In the genomic region with DNA sequence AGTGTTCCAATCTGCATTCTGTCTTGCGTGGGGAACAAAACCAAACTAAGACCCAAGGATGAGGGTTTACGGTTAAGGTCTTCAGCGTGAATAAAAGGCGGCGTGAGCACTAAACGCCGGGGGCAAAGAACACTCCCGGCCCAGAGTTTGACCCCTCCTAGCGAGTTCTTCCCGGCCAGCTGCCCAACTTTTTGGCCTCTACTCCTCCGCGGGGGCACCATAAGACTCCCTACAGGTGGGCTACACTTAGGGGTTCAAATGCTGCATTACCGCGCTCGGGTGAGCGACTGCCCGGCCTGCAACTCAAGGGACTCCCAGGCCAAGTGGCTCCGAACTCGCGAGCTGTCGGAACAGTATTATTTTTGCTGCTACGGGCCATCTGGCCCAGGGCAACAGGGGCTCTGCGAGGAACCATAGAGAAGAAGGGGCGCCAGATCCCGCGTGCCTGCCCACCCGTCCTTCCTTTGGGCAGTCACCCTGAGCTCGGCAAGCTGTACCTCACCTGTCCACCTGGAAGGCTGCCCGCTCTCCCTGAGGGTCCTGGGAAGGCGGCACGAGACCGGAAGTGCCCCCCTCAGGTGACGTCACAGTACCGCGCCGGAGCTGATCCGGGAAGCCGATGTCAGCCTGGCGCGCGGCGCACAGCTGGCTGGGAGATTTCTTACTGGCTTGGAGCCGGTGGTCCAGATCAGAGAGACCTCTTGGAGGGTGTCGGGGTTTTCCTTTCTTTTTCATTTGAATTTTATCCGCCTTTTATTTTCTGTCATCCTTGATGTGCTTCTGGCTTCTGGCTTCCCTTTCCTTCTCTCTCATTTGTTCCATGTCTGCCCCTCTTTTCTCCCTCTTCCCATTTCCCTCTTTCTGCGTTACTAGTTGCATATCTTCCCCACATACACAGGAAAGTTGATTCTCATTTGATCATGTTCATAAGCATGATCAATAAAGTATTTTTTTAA, we compare ENCODE assay signal across 8 cellular contexts. TPM values are rescaled to one million over a fixed set of nuclear protein-coding genes. Genes with fewer than 3 reads are reported as not detected.
A peak's percentile ranks its signal among the peaks of the same experiment; 100 is the strongest.
DNase-seq lines count a peak whose midpoint lies in the region; ATAC-seq and TF ChIP-seq lines count a peak whose summit lies in the region.

A gene (minus strand): TSS at position 567 of the 956 bp plus-strand sequence. CDS start 21,638 bp downstream, outside the sequence.

- H3K27ac ChIP-seq in suprapubic skin: peak within 1 kb of the TSS; percentile 76

- peaks cover 19% of the 10 kb centered on the region for H3K4me1 Mint-ChIP-seq in HFFc6 (ENCODE audit: low read depth)
- peaks cover 39% of the 10 kb centered on the region for H3K4me1 Mint-ChIP-seq in activated naive CD4-positive, alpha-beta T cell treated with anti-CD3 and anti-CD28 coated beads, Interleukin-2, amount 50 U/mL, for 24 hours

- H3K36me3 ChIP-seq in suprapubic skin: no peaks in the 10 kb centered on the region

- H3K4me1 ChIP-seq in suprapubic skin: peaks cover 11% of the 10 kb centered on the region

- H3K27me3 Mint-ChIP-seq in HFFc6 (ENCODE audit: insufficient read depth): no peaks in the 10 kb centered on the region
- no peaks in the 10 kb centered on the region for H3K27me3 Mint-ChIP-seq in activated naive CD4-positive, alpha-beta T cell treated with anti-CD3 and anti-CD28 coated beads, Interleukin-2, amount 50 U/mL, for 24 hours

- peak within 1 kb of the TSS; percentile 76 for H3K4me3 ChIP-seq in suprapubic skin

- no peaks in the 10 kb centered on the region for H3K27me3 ChIP-seq in suprapubic skin

- no peaks in the 10 kb centered on the region; the same call in 1 of the 2 replicates for H3K36me3 Mint-ChIP-seq in HFFc6 (ENCODE audit: low read depth)
- peaks cover 2% of the 10 kb centered on the region for H3K36me3 Mint-ChIP-seq in activated naive CD4-positive, alpha-beta T cell treated with anti-CD3 and anti-CD28 coated beads, Interleukin-2, amount 50 U/mL, for 24 hours

- peak within 1 kb of the TSS; percentile 99 for H3K27ac Mint-ChIP-seq in HFFc6
- peak within 1 kb of the TSS; percentile 99 for H3K27ac Mint-ChIP-seq in activated naive CD4-positive, alpha-beta T cell treated with anti-CD3 and anti-CD28 coated beads, Interleukin-2, amount 50 U/mL, for 24 hours

- no peaks in the 10 kb centered on the region for H3K9me3 ChIP-seq in suprapubic skin

- no peak for TF ChIP-seq CTCF in HFFc6 (IDR thresholded peaks at IDR 0.05)
- no peak for TF ChIP-seq CTCF in suprapubic skin (IDR thresholded peaks at IDR 0.05)

- no peak for TF ChIP-seq EP300 in suprapubic skin (IDR thresholded peaks at IDR 0.05)

- peak; percentile 75 for DNase-seq in GM04504 (ENCODE audit: low read depth)
- DNase-seq in HFFc6: peak; percentile 76
- DNase-seq in NAMALWA (ENCODE audit: low spot score): peak; percentile 90
- peak; percentile 34 for DNase-seq in glomerular endothelial cell (ENCODE audit: extremely low read depth, low read depth, low spot score)
- peak; percentile 81 for DNase-seq in occipital lobe (lab: John Stamatoyannopoulos, UW)
- DNase-seq in suprapubic skin (ENCODE audit: low spot score in 2 of 2): peak; percentile 93 to 95

- WGBS in suprapubic skin: 3% methylated on average over 27 of the region's 46 CpGs

- TF ChIP-seq POLR2A in suprapubic skin (IDR thresholded peaks at IDR 0.05): peak in 1 of 2 donors; percentile 11

- H3K4me3 Mint-ChIP-seq in HFFc6: peak within 1 kb of the TSS; percentile 100
- peak within 1 kb of the TSS; percentile 97 for H3K4me3 Mint-ChIP-seq in activated naive CD4-positive, alpha-beta T cell treated with anti-CD3 and anti-CD28 coated beads, Interleukin-2, amount 50 U/mL, for 24 hours

- H3K9me3 Mint-ChIP-seq in HFFc6: no peaks in the 10 kb centered on the region
- H3K9me3 Mint-ChIP-seq in activated naive CD4-positive, alpha-beta T cell treated with anti-CD3 and anti-CD28 coated beads, Interleukin-2, amount 50 U/mL, for 24 hours: no peaks in the 10 kb centered on the region

- ATAC-seq in SK-N-SH treated with all-trans-retinoic acid at 6 μM for 48 hours: peak; percentile 92

TF ChIP-seq in SK-N-SH treated with all-trans-retinoic acid at 6 μM for 48 hours, 23 proteins besides CTCF, POLR2A, EP300 and RAD21 (continues in another document):
- TF ChIP-seq ZNF8 (CRISPR knock-in tag; IDR thresholded peaks at IDR 0.05) (peak; percentile 39; the same call in 1 of the 2 replicates), SNAI2 (CRISPR knock-in tag; IDR thresholded peaks at IDR 0.05) (peak; percentile 84), ISL1 (CRISPR knock-in tag; IDR thresholded peaks at IDR 0.05) (no peak), ARNTL (CRISPR knock-in tag; IDR thresholded peaks at IDR 0.05; ENCODE audit: borderline replicate concordance, low read depth) (peak; percentile 79; the same call in 1 of the 2 replicates), BACH2 (CRISPR knock-in tag; IDR thresholded peaks at IDR 0.05; ENCODE audit: borderline replicate concordance) (0 out of 2 replicates have a peak, but pooled peaks have one; percentile 9), ZNF565 (CRISPR knock-in tag; conservative IDR thresholded peaks at IDR 0.05; ENCODE audit: low read depth) (peak; percentile 88), ZFP3 (CRISPR knock-in tag; IDR thresholded peaks at IDR 0.05) (0 out of 2 replicates have a peak, but pooled peaks have one; percentile 71), PPARA (CRISPR knock-in tag; IDR thresholded peaks at IDR 0.05; ENCODE audit: borderline replicate concordance) (0 out of 2 replicates have a peak, but pooled peaks have one; percentile 9), TCF4 (CRISPR knock-in tag; IDR thresholded peaks at IDR 0.05; ENCODE audit: borderline replicate concordance) (peak; percentile 30; the same call in 1 of the 2 replicates), ZNF70 (CRISPR knock-in tag; IDR thresholded peaks at IDR 0.05) (peak; percentile 26; the same call in 1 of the 2 replicates), ZFP30 (CRISPR knock-in tag; IDR thresholded peaks at IDR 0.05) (no peak), RARB (CRISPR knock-in tag; IDR thresholded peaks at IDR 0.05) (no peak), OSR1 (CRISPR knock-in tag; IDR thresholded peaks at IDR 0.05) (no peak)
- TF ChIP-seq, protein P1, sequence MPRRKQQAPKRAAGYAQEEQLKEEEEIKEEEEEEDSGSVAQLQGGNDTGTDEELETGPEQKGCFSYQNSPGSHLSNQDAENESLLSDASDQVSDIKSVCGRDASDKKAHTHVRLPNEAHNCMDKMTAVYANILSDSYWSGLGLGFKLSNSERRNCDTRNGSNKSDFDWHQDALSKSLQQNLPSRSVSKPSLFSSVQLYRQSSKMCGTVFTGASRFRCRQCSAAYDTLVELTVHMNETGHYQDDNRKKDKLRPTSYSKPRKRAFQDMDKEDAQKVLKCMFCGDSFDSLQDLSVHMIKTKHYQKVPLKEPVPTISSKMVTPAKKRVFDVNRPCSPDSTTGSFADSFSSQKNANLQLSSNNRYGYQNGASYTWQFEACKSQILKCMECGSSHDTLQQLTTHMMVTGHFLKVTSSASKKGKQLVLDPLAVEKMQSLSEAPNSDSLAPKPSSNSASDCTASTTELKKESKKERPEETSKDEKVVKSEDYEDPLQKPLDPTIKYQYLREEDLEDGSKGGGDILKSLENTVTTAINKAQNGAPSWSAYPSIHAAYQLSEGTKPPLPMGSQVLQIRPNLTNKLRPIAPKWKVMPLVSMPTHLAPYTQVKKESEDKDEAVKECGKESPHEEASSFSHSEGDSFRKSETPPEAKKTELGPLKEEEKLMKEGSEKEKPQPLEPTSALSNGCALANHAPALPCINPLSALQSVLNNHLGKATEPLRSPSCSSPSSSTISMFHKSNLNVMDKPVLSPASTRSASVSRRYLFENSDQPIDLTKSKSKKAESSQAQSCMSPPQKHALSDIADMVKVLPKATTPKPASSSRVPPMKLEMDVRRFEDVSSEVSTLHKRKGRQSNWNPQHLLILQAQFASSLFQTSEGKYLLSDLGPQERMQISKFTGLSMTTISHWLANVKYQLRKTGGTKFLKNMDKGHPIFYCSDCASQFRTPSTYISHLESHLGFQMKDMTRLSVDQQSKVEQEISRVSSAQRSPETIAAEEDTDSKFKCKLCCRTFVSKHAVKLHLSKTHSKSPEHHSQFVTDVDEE (CRISPR knock-in tag; IDR thresholded peaks at IDR 0.05): peak; percentile 87
- TF ChIP-seq, protein P2, sequence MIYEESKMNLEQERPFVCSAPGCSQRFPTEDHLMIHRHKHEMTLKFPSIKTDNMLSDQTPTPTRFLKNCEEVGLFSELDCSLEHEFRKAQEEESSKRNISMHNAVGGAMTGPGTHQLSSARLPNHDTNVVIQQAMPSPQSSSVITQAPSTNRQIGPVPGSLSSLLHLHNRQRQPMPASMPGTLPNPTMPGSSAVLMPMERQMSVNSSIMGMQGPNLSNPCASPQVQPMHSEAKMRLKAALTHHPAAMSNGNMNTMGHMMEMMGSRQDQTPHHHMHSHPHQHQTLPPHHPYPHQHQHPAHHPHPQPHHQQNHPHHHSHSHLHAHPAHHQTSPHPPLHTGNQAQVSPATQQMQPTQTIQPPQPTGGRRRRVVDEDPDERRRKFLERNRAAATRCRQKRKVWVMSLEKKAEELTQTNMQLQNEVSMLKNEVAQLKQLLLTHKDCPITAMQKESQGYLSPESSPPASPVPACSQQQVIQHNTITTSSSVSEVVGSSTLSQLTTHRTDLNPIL (CRISPR knock-in tag; IDR thresholded peaks at IDR 0.05; ENCODE audit: low read depth): peak; percentile 34
- TF ChIP-seq, protein P3, sequence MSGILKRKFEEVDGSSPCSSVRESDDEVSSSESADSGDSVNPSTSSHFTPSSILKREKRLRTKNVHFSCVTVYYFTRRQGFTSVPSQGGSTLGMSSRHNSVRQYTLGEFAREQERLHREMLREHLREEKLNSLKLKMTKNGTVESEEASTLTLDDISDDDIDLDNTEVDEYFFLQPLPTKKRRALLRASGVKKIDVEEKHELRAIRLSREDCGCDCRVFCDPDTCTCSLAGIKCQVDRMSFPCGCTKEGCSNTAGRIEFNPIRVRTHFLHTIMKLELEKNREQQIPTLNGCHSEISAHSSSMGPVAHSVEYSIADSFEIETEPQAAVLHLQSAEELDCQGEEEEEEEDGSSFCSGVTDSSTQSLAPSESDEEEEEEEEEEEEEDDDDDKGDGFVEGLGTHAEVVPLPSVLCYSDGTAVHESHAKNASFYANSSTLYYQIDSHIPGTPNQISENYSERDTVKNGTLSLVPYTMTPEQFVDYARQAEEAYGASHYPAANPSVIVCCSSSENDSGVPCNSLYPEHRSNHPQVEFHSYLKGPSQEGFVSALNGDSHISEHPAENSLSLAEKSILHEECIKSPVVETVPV (CRISPR knock-in tag; IDR thresholded peaks at IDR 0.05): no peak

RNA-seq across cellular contexts. Expression of the gene that starts here (rescaled TPM):
- total RNA-seq in HFFc6 (2021; fragmentation: NEBNext Ultra II Directional; extraction: Animal tissue kit (Norgen Biotek cat#: 25700)): 10 to 100 TPM; 18.3 to 23.2 (median 20.2) TPM
- total RNA-seq in glomerular endothelial cell (11.7 and 21.7 TPM in 2 replicates), occipital lobe (24.3 TPM), suprapubic skin (10 to 100 TPM in 3 of 4 donors, 1 to 10 TPM in 1; 9.0 to 15.5 (median 10.4) TPM)

Comparison
In these comparisons a context has a peak if more than half of its experiments do, and no peak if none do; other contexts are left out.
1. Peak in every context shown above with its lines: DNase-seq, ATAC-seq, H3K4me3 ChIP-seq and H3K27ac ChIP-seq.
2. DNase-seq: peak in every context shown above with its lines; median percentile 94 in suprapubic skin; 90 in NAMALWA; 81 in occipital lobe; 76 in HFFc6; 75 in GM04504; 34 in glomerular endothelial cell.